In the genomic region with DNA sequence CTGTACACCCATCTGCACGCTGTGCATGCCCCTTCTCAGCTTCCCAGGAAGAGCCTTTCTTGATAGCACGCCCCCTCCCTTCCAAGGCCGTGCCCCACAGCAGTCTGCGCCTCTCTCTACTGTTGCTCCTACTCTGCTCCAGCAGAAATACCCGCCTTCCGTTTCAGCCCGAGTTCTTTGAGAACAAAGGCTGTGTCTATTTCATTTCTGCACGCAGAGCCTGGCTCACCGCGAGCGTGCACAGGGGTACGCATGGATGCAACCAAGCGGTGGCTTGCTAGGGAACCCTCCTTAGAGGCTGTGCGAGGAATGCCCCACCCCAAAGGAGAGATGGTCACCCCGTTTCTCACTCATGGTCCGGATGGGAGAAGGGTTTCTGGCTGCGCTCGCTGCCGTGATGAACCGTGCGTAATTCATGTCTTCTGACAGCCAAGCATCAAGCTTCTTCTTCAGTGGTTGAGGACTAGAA, we compare ENCODE assay signal across 8 cellular contexts. TPM values are rescaled to one million over a fixed set of nuclear protein-coding genes. Genes with fewer than 3 reads are reported as not detected.
DNase-seq lines count a peak whose midpoint lies in the region; ATAC-seq and TF ChIP-seq lines count a peak whose summit lies in the region.

No MANE protein-coding gene starts in this region.

- peak overlapping the region; percentile 29 for H3K18ac ChIP-seq in mesendoderm (ENCODE audit: low read length)

- peaks cover 2% of the 10 kb centered on the region for H3K4me1 ChIP-seq in mesendoderm (ENCODE audit: control insufficient read depth, low read depth, low read length)

- H3K36me3 ChIP-seq in mesendoderm (ENCODE audit: control insufficient read depth, insufficient read depth, low read length): peaks cover 4% of the 10 kb centered on the region

- peak overlapping the region; percentile 73 for H3K9ac ChIP-seq in mesendoderm (ENCODE audit: low read length)

- no peaks in the 10 kb centered on the region for H3K27me3 ChIP-seq in mesendoderm (ENCODE audit: insufficient read depth, low read length, poor library complexity)

- H3K9me3 Mint-ChIP-seq in endothelial cell (ENCODE audit: unreplicated experiment) (no peaks in the 10 kb centered on the region), type B pancreatic cell (no peaks in the 10 kb centered on the region)

- H3K79me2 ChIP-seq in mesendoderm (ENCODE audit: control insufficient read depth, insufficient read depth, low read length): no peaks in the 10 kb centered on the region

- no peak overlapping the region for H4K5ac ChIP-seq in mesendoderm (ENCODE audit: low read length)

- peak overlapping the region; percentile 80 for H2BK5ac ChIP-seq in mesendoderm (ENCODE audit: low read length)

- no peak overlapping the region for H2BK15ac ChIP-seq in mesendoderm (replicated peaks; ENCODE audit: low read depth)

- H3K23ac ChIP-seq in mesendoderm (ENCODE audit: low read length): peak overlapping the region; percentile 83

- H3K4me1 Mint-ChIP-seq in endothelial cell (ENCODE audit: unreplicated experiment): peaks cover 15% of the 10 kb centered on the region
- peaks cover 32% of the 10 kb centered on the region for H3K4me1 Mint-ChIP-seq in type B pancreatic cell (ENCODE audit: unreplicated experiment)

- no peak for TF ChIP-seq CTCF in GM10248 (IDR thresholded peaks at IDR 0.05; ENCODE audit: control extremely low read depth, extremely low read depth, low read depth, missing control alignments)
- no peak for TF ChIP-seq CTCF in endothelial cell (IDR thresholded peaks at IDR 0.05; ENCODE audit: unreplicated experiment)
- no peak for TF ChIP-seq CTCF in type B pancreatic cell (conservative IDR thresholded peaks at IDR 0.05)

- H3K27me3 Mint-ChIP-seq in endothelial cell (ENCODE audit: unreplicated experiment): no peaks in the 10 kb centered on the region
- H3K27me3 Mint-ChIP-seq in type B pancreatic cell: no peaks in the 10 kb centered on the region

- peak overlapping the region; percentile 79 for H3K4me2 ChIP-seq in mesendoderm (ENCODE audit: low read length)

- peaks cover 5% of the 10 kb centered on the region for H3K36me3 Mint-ChIP-seq in endothelial cell (ENCODE audit: low read depth, unreplicated experiment)
- H3K36me3 Mint-ChIP-seq in type B pancreatic cell: peaks cover 35% of the 10 kb centered on the region

- WGBS in mesendoderm (ENCODE audit: extremely low coverage, insufficient coverage, low lambda C conversion rate): no CpG with 5 or more reads among the region's 21 CpGs

- H3K79me1 ChIP-seq in mesendoderm (ENCODE audit: low read length): peaks cover 3% of the 10 kb centered on the region

- peak; percentile 21 for ATAC-seq in HG03432 (IDR thresholded peaks at IDR 0.05; ENCODE audit: unreplicated experiment)
- ATAC-seq in HG03439 (IDR thresholded peaks at IDR 0.05; ENCODE audit: unreplicated experiment): no peak

- POLR2A ChIA-PET in GM10248 (lab: Yijun Ruan, JAX): no interaction called here

- CTCF ChIA-PET in GM10248 (lab: Yijun Ruan, JAX): no interaction called here

- H3K4me3 ChIP-seq in mesendoderm (ENCODE audit: low read length): peak overlapping the region; percentile 56

- no peak overlapping the region for H4K8ac ChIP-seq in mesendoderm (ENCODE audit: low read depth, low read length)

- peak overlapping the region; percentile 84 for H3K27ac ChIP-seq in mesendoderm (ENCODE audit: low read depth, low read length)

- peak overlapping the region; percentile 97 for H3K56ac ChIP-seq in mesendoderm (ENCODE audit: low read length)

- no peak overlapping the region for H2AK5ac ChIP-seq in mesendoderm (ENCODE audit: low read length)

- no peak overlapping the region for H3K27ac Mint-ChIP-seq in endothelial cell (ENCODE audit: unreplicated experiment)
- H3K27ac Mint-ChIP-seq in type B pancreatic cell: peak overlapping the region; percentile 92

- H2BK120ac ChIP-seq in mesendoderm (ENCODE audit: low read depth, low read length): no peak overlapping the region

- peak; percentile 8 for DNase-seq in GM10248 (ENCODE audit: extremely low spot score)
- DNase-seq in RPMI7951 (ENCODE audit: low read depth): peak; percentile 44
- peak; percentile 28 for DNase-seq in endothelial cell (ENCODE audit: low spot score)
- peak; percentile 72 for DNase-seq in mesendoderm
- DNase-seq in type B pancreatic cell (ENCODE audit: extremely low spot score, unreplicated experiment): no peak
- DNase-seq in stimulated activated CD8-positive, alpha-beta memory T cell treated with anti-CD3 and anti-CD28 coated beads, Interleukin-4, amount 100 ng/mL, for 48 hours: no peak

- peak overlapping the region; percentile 26 for H3K4ac ChIP-seq in mesendoderm (ENCODE audit: low read depth, low read length)

- peak overlapping the region; percentile 95 for H3K4me3 Mint-ChIP-seq in endothelial cell (ENCODE audit: unreplicated experiment)
- H3K4me3 Mint-ChIP-seq in type B pancreatic cell: peak overlapping the region; percentile 98

RNA-seq across cellular contexts. Expression of a gene that starts 0.4 kb away (rescaled TPM):
- 3.4 and 4.7 TPM in 2 replicates for total RNA-seq in RPMI7951 (2014; rRNA removed; shearing (Covaris generic))
- total RNA-seq in endothelial cell (ENCODE audit: unreplicated experiment) (6.6 TPM), type B pancreatic cell (ENCODE audit: low replicate concordance) (14.3 and 27.1 TPM in 2 replicates)
- 14.2 TPM for polyA plus RNA-seq in mesendoderm (2013, experiment 1 of 2)
- 14.7 TPM for polyA plus RNA-seq in mesendoderm (2013, experiment 2 of 2)

Comparison
In these comparisons a context has a peak if more than half of its experiments do, and no peak if none do; other contexts are left out.
1. DNase-seq: peak in GM10248 (single experiment), RPMI7951 (single experiment), endothelial cell (single experiment) and mesendoderm (single experiment); none in type B pancreatic cell (single experiment) and stimulated activated CD8-positive, alpha-beta memory T cell treated with anti-CD3 and anti-CD28 coated beads, Interleukin-4, amount 100 ng/mL, for 48 hours (single experiment).